ENCODE assay signal across 23 cellular contexts in the genomic region with DNA sequence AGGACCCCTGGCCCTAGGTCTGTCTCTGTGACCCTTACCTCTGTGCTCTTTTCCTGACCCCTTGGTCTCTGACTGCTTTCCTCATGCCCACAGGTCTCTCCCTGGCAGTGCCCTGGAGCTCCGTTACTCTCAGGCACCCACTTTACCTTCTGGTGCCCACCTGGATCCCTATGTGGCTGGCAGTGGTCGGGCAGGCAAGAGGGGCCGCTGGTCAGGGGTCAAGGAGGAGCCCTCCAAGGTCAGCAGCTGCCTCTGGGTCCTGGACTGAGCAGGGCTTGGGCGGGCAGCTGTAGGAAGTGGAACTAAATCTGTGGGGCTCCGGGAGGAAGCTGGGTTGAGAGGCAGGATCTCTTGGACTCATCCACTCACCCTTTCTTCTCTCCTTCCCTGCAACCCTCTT. TPM values are rescaled to one million over a fixed set of nuclear protein-coding genes. Genes with fewer than 3 reads are reported as not detected.
"Had no signal": no experiment of that assay in that cellular context is flagged by ENCODE, and none has a peak within 500 bp of the region (broad histone marks: within the 10 kb centered on the region; RNA-seq: fewer than 3 reads in every experiment).

No MANE protein-coding gene starts in this region.

- H3K4me1 ChIP-seq: prostate gland had no signal

- H3K27ac ChIP-seq: prostate gland, right lobe of liver had no signal

- DNase-seq: activated CD4-positive, CD25-positive, alpha-beta regulatory T cell; activated naive CD4-positive, alpha-beta T cell; activated naive CD8-positive, alpha-beta T cell treated with anti-CD3 and anti-CD28 coated beads for 36 hours; activated T-cell treated with anti-CD3 and anti-CD28 coated beads, Interleukin-2, amount 50 U/mL, for 1 hour; amniotic stem cell; effector memory CD8-positive, alpha-beta T cell; foreskin melanocyte; hypothalamus; right lobe of liver; stimulated activated CD4-positive, alpha-beta T cell treated with anti-CD3 and anti-CD28 coated beads, Interleukin-4, amount 100 ng/mL, for 1 hour; stimulated activated naive CD8-positive, alpha-beta T cell treated with anti-CD3 and anti-CD28 coated beads, Interleukin-15, amount 100 ng/mL, for 72 hours; T-cell had no signal

- H3K27me3 ChIP-seq: right lobe of liver, upper lobe of left lung had no signal

- ATAC-seq: activated CD8-positive, alpha-beta T cell treated with anti-CD3 and anti-CD28 coated beads for 36 hours; effector memory CD8-positive, alpha-beta T cell; stimulated activated naive CD8-positive, alpha-beta T cell treated with anti-CD3 and anti-CD28 coated beads, Interleukin-15, amount 100 ng/mL, for 72 hours; T-cell had no signal

- H3K9me3 ChIP-seq: prostate gland, right lobe of liver, upper lobe of left lung had no signal

- FAIRE-seq: kidney, small intestine had no signal

- H3K36me3 ChIP-seq: prostate gland, right lobe of liver, upper lobe of left lung had no signal

- H3K4me3 ChIP-seq: prostate gland, right lobe of liver, upper lobe of left lung had no signal

RNA-seq across cellular contexts. Expression of a gene that starts 16.7 kb away (rescaled TPM):
- total RNA-seq: myocyte had no signal

RNA-seq across cellular contexts. Expression of a gene that starts 19.5 kb away (rescaled TPM):
- total RNA-seq: activated CD8-positive, alpha-beta T cell treated with anti-CD3 and anti-CD28 coated beads for 36 hours; activated naive CD8-positive, alpha-beta T cell treated with anti-CD3 and anti-CD28 coated beads for 36 hours; activated T-helper 17 cell treated with anti-CD3 and anti-CD28 coated beads, Interleukin-2, amount 50 U/mL, for 72 hours; chondrocyte; dermis microvascular lymphatic vessel endothelial cell; osteocyte; T-cell had no signal
- polyA plus RNA-seq: neural cell had no signal

RNA-seq across cellular contexts. Expression of a gene that starts 21.9 kb away (rescaled TPM):
- total RNA-seq: activated naive CD8-positive, alpha-beta T cell treated with anti-CD3 and anti-CD28 coated beads for 36 hours had no signal
